In genomic region chr20:53677447-53678314, GRCh38 we compare ENCODE assay signal across 1 cellular context.
TF ChIP-seq lines count a peak whose summit lies in the region.

No MANE protein-coding gene starts in this region.

TF ChIP-seq in GM23338, 12 proteins besides CTCF, POLR2A, EP300 and RAD21 (continued from another document):
- TF ChIP-seq ETS1 (IDR thresholded peaks at IDR 0.05) (no peak), ZNF114 (CRISPR knock-in tag; IDR thresholded peaks at IDR 0.05) (no peak), NANOG (IDR thresholded peaks at IDR 0.05; ENCODE audit: borderline replicate concordance) (no peak), ZNF331 (CRISPR knock-in tag; IDR thresholded peaks at IDR 0.05; ENCODE audit: low read depth) (no peak), CREB1 (CRISPR knock-in tag; IDR thresholded peaks at IDR 0.05; ENCODE audit: low read depth) (no peak), STAT1 (IDR thresholded peaks at IDR 0.05; ENCODE audit: unreplicated experiment) (no peak), POLR2AphosphoS5 (IDR thresholded peaks at IDR 0.05; ENCODE audit: low read depth) (no peak)
